ENCODE assay signal across 26 cellular contexts in genomic region chr21:41669533-41669830, GRCh38.
DNase-seq lines count a peak whose midpoint lies in the region; ATAC-seq and TF ChIP-seq lines count a peak whose summit lies in the region.
"Had no signal": no experiment of that assay in that cellular context is flagged by ENCODE, and none has a peak within 500 bp of the region (broad histone marks: within the 10 kb centered on the region; RNA-seq: fewer than 3 reads in every experiment).

No MANE protein-coding gene starts in this region.

- peaks cover 13% of the 10 kb centered on the region; the same call in 2 of the 3 replicates for H3K4me1 Mint-ChIP-seq in GM23338
- H3K4me1 Mint-ChIP-seq in T-helper 17 cell, result peaks cover 13% of the 10 kb centered on the region
- H3K4me1 Mint-ChIP-seq in neural progenitor cell, result peaks cover 27% of the 10 kb centered on the region
- peaks cover 34% of the 10 kb centered on the region for H3K4me1 Mint-ChIP-seq in Calu3 (ENCODE audit: low read depth, unreplicated experiment)
- H3K4me1 Mint-ChIP-seq: IgD-negative memory B cell had no signal

- DNase-seq in GM23338 (ENCODE audit: low spot score), result no peak
- no peak for DNase-seq in T-helper 17 cell
- no peak for DNase-seq in neural progenitor cell (ENCODE audit: low spot score)
- DNase-seq in retina, result no peak
- DNase-seq in Calu3, result no peak
- no peak for DNase-seq in activated gamma-delta T cell treated with Interleukin-2 at 50 U/mL for 16 hours
- DNase-seq: BE2C; CD4-positive, alpha-beta T cell; COR-L47; DMS 273 treated with DMSO at 0.1 percent for 48 hours; DMS79 treated with DMSO at 0.1 percent for 48 hours; HCEC 1CT; NCI-H1105 treated with DMSO at 0.1 percent for 48 hours; NCI-H2029 treated with DMSO at 0.1 percent for 48 hours; NCI-H226; NCI-H510A treated with DMSO at 0.1 percent for 48 hours; NCI-H774; NK-92 treated with Interleukin-12 subunit alpha and Interleukin-12 subunit beta, amount 100 ng/mL, for 24 hours; Peyer's patch had no signal

- no peaks in the 10 kb centered on the region for H3K79me2 ChIP-seq in GM23338 (replicated peaks; ENCODE audit: insufficient read depth)
- no peaks in the 10 kb centered on the region for H3K79me2 ChIP-seq in neural progenitor cell (ENCODE audit: low read depth)

- H3K27ac Mint-ChIP-seq in GM23338 (no peak overlapping the region), T-helper 17 cell (no peak overlapping the region), neural progenitor cell (peak overlapping the region; percentile 38), Calu3 (ENCODE audit: unreplicated experiment) (no peak overlapping the region)
- H3K27ac Mint-ChIP-seq: CD4-positive, alpha-beta T cell; IgD-negative memory B cell had no signal

- H2AFZ ChIP-seq in GM23338, result no peak overlapping the region
- H2AFZ ChIP-seq in neural progenitor cell (replicated peaks), result no peak overlapping the region

- CTCF ChIA-PET in Calu3 (lab: Charles Lee), result no interaction called here

- TF ChIP-seq CTCF in GM23338 (conservative IDR thresholded peaks at IDR 0.05; ENCODE audit: low read depth in 2 of 2), result no peak
- TF ChIP-seq CTCF in neural progenitor cell (IDR thresholded peaks at IDR 0.05), result no peak
- no peak for TF ChIP-seq CTCF in Calu3 (IDR thresholded peaks at IDR 0.05; ENCODE audit: unreplicated experiment)

- H3F3A ChIP-seq in GM23338 (replicated peaks; ENCODE audit: low read depth) (no peaks in the 10 kb centered on the region), neural progenitor cell (ENCODE audit: low read depth) (no peaks in the 10 kb centered on the region)

- H3K36me3 Mint-ChIP-seq in GM23338 (ENCODE audit: low read depth), result no peaks in the 10 kb centered on the region
- H3K36me3 Mint-ChIP-seq in T-helper 17 cell (ENCODE audit: low read depth), result no peaks in the 10 kb centered on the region
- no peaks in the 10 kb centered on the region for H3K36me3 Mint-ChIP-seq in neural progenitor cell
- H3K36me3 Mint-ChIP-seq in Calu3 (ENCODE audit: insufficient read depth, unreplicated experiment), result peaks cover 4% of the 10 kb centered on the region
- H3K36me3 Mint-ChIP-seq: IgD-negative memory B cell had no signal

- BruUV-seq in Calu3 (replicated peaks; lab: Mats Ljungman, UMichigan), result no TSS peak

- ATAC-seq in GM23338 (peak; percentile 30; the same call in 2 of the 3 replicates), T-helper 17 cell (no peak), esophagus mucosa (no peak)
- ATAC-seq: A549, GM12878, Right ventricle myocardium inferior had no signal

- H3K27ac ChIP-seq in BLaER1 (no peak overlapping the region), GM23338 (ENCODE audit: low read depth) (no peak overlapping the region), neural progenitor cell (no peak overlapping the region)
- H3K27ac ChIP-seq: Peyer's patch, SK-N-MC had no signal

- H3K36me3 ChIP-seq in BLaER1, result no peaks in the 10 kb centered on the region
- no peaks in the 10 kb centered on the region for H3K36me3 ChIP-seq in GM23338 (ENCODE audit: insufficient read depth)
- no peaks in the 10 kb centered on the region for H3K36me3 ChIP-seq in neural progenitor cell
- H3K36me3 ChIP-seq: BE2C, Peyer's patch had no signal

- no peaks in the 10 kb centered on the region for H4K20me1 ChIP-seq in BLaER1
- H4K20me1 ChIP-seq in GM23338 (replicated peaks; ENCODE audit: insufficient read depth), result no peaks in the 10 kb centered on the region
- no peaks in the 10 kb centered on the region for H4K20me1 ChIP-seq in neural progenitor cell (ENCODE audit: low read depth)

- no peak overlapping the region for H3K4me3 Mint-ChIP-seq in GM23338
- peak overlapping the region; percentile 25 for H3K4me3 Mint-ChIP-seq in T-helper 17 cell
- H3K4me3 Mint-ChIP-seq in neural progenitor cell, result peak overlapping the region; percentile 33
- H3K4me3 Mint-ChIP-seq in Calu3 (ENCODE audit: low read depth, unreplicated experiment), result no peak overlapping the region
- H3K4me3 Mint-ChIP-seq: CD4-positive, alpha-beta T cell; IgD-negative memory B cell had no signal

- H3K4me3 ChIP-seq in BLaER1, result no peak overlapping the region
- no peak overlapping the region for H3K4me3 ChIP-seq in GM23338
- no peak overlapping the region for H3K4me3 ChIP-seq in neural progenitor cell
- H3K4me3 ChIP-seq: A549, GM12878, Peyer's patch, SK-N-MC had no signal

- H3K9me2 ChIP-seq in GM23338 (ENCODE audit: insufficient read depth), result no peaks in the 10 kb centered on the region

- H3K4me2 ChIP-seq in BLaER1 (peak overlapping the region; percentile 51), GM23338 (no peak overlapping the region), neural progenitor cell (no peak overlapping the region)
- H3K4me2 ChIP-seq: A549 had no signal

- no peaks in the 10 kb centered on the region for H3K27me3 ChIP-seq in BLaER1
- H3K27me3 ChIP-seq in GM23338 (ENCODE audit: insufficient read depth), result no peaks in the 10 kb centered on the region
- H3K27me3 ChIP-seq in neural progenitor cell, result no peaks in the 10 kb centered on the region
- H3K27me3 ChIP-seq: BE2C, Peyer's patch had no signal

- H3K4me1 ChIP-seq in BLaER1, result peaks cover 44% of the 10 kb centered on the region
- peaks cover 8% of the 10 kb centered on the region for H3K4me1 ChIP-seq in GM23338 (ENCODE audit: insufficient read depth)
- no peaks in the 10 kb centered on the region for H3K4me1 ChIP-seq in neural progenitor cell
- H3K4me1 ChIP-seq: BE2C had no signal

- intact Hi-C loops in Calu3 (cut with micrococcal nuclease; ENCODE audit: unreplicated experiment), result no loop called here

- peaks cover 11% of the 10 kb centered on the region for H3K27me3 Mint-ChIP-seq in GM23338 (ENCODE audit: insufficient read depth, low read depth, poor library complexity)
- peaks cover 20% of the 10 kb centered on the region for H3K27me3 Mint-ChIP-seq in T-helper 17 cell
- H3K27me3 Mint-ChIP-seq in neural progenitor cell (ENCODE audit: insufficient read depth, low read depth), result peaks cover 7% of the 10 kb centered on the region
- no peaks in the 10 kb centered on the region for H3K27me3 Mint-ChIP-seq in Calu3 (ENCODE audit: unreplicated experiment)
- H3K27me3 Mint-ChIP-seq: CD4-positive, alpha-beta T cell had no signal

- no peak overlapping the region for H3K9ac ChIP-seq in BLaER1
- no peak overlapping the region for H3K9ac ChIP-seq in neural progenitor cell

- H3K9me3 ChIP-seq in BLaER1 (no peaks in the 10 kb centered on the region), T-helper 17 cell (ENCODE audit: control insufficient read depth, low read length, poor library complexity, severe bottlenecking) (no peaks in the 10 kb centered on the region), neural progenitor cell (ENCODE audit: low read depth) (no peaks in the 10 kb centered on the region)
- H3K9me3 ChIP-seq: A549, BE2C, Peyer's patch had no signal

- H3K9me3 Mint-ChIP-seq in GM23338, result no peaks in the 10 kb centered on the region
- H3K9me3 Mint-ChIP-seq in neural progenitor cell, result peaks cover 3% of the 10 kb centered on the region
- no peaks in the 10 kb centered on the region for H3K9me3 Mint-ChIP-seq in Calu3 (ENCODE audit: low read depth, unreplicated experiment)
- H3K9me3 Mint-ChIP-seq: CD4-positive, alpha-beta T cell; IgD-negative memory B cell had no signal

TF ChIP-seq in GM23338, 12 proteins besides CTCF, POLR2A, EP300 and RAD21:
- no peak for TF ChIP-seq EZH2 (IDR thresholded peaks at IDR 0.05; ENCODE audit: low read depth, unreplicated experiment)
- TF ChIP-seq, protein P1, sequence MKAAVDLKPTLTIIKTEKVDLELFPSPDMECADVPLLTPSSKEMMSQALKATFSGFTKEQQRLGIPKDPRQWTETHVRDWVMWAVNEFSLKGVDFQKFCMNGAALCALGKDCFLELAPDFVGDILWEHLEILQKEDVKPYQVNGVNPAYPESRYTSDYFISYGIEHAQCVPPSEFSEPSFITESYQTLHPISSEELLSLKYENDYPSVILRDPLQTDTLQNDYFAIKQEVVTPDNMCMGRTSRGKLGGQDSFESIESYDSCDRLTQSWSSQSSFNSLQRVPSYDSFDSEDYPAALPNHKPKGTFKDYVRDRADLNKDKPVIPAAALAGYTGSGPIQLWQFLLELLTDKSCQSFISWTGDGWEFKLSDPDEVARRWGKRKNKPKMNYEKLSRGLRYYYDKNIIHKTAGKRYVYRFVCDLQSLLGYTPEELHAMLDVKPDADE (IDR thresholded peaks at IDR 0.05), result no peak
- no peak for TF ChIP-seq POLR2AphosphoS5 (IDR thresholded peaks at IDR 0.05; ENCODE audit: low read depth)
- TF ChIP-seq NANOG (IDR thresholded peaks at IDR 0.05; ENCODE audit: borderline replicate concordance), result no peak
- no peak for TF ChIP-seq ZNF331 (CRISPR knock-in tag; IDR thresholded peaks at IDR 0.05; ENCODE audit: low read depth)
- TF ChIP-seq JUNB (IDR thresholded peaks at IDR 0.05; ENCODE audit: unreplicated experiment), result no peak

Comparison
In these comparisons a context has a peak if more than half of its experiments do, and no peak if none do; other contexts are left out.
1. H3K4me3 Mint-ChIP-seq: peak in T-helper 17 cell (single experiment) and neural progenitor cell (single experiment); none in GM23338 (single experiment) and Calu3 (single experiment).